ENCODE assay signal across 1 cellular context in the genomic region with DNA sequence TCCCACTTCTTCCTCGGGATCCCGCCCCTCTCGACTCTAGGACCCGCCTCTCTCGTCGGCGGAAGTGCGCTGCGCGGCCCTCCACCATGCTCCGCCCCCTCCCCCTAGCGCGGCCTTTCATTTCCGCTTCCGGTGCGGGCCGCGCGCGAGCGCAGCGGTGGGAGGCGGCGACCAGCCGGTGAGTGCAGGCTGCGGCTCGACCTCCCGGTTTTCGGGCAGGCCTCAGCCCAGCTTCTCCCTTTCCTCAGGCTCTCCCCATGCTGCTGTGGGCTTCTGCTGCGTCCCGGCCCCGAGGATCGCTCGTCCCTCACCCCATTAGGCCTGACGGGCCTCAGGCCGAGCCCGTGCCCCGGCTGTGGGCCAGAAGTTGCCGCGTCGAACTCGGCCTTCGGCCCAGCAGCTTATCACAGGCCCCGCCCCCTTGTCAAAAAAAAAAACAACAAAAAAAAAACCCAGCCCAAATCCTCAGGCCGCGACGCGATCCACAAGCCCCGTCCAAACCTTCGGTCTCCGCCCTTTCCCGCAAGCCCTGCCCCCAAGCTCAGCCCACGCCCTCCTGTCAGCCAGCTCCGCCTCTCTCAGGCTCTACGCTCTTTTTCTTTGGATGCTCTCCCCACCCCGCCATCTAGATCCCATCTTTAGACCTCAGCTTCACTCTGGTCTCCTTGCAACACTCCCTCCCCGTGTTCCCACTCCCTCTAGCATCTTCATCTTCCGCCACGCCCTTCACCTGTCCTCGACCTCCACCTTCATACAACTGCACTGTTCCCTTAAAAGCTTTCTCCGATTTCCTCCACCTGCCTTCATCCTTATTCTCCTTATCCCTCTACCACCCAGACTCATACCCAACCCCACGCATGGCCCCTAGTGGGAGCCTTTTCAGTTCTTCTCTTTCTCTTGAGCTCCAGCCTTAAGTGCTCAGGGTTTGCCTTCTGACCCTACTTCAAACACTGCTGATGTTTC.
TF ChIP-seq lines count a peak whose summit lies in the region.

A gene with protein sequence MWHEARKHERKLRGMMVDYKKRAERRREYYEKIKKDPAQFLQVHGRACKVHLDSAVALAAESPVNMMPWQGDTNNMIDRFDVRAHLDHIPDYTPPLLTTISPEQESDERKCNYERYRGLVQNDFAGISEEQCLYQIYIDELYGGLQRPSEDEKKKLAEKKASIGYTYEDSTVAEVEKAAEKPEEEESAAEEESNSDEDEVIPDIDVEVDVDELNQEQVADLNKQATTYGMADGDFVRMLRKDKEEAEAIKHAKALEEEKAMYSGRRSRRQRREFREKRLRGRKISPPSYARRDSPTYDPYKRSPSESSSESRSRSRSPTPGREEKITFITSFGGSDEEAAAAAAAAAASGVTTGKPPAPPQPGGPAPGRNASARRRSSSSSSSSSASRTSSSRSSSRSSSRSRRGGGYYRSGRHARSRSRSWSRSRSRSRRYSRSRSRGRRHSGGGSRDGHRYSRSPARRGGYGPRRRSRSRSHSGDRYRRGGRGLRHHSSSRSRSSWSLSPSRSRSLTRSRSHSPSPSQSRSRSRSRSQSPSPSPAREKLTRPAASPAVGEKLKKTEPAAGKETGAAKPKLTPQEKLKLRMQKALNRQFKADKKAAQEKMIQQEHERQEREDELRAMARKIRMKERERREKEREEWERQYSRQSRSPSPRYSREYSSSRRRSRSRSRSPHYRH (plus strand): TSS at position 115 of the 963 bp plus-strand sequence. CDS start 1,168 bp downstream, outside the sequence.

TF ChIP-seq in HepG2, 621 proteins besides CTCF, POLR2A, EP300 and RAD21 (continued from another document and continues in another):
- TF ChIP-seq, protein P1, sequence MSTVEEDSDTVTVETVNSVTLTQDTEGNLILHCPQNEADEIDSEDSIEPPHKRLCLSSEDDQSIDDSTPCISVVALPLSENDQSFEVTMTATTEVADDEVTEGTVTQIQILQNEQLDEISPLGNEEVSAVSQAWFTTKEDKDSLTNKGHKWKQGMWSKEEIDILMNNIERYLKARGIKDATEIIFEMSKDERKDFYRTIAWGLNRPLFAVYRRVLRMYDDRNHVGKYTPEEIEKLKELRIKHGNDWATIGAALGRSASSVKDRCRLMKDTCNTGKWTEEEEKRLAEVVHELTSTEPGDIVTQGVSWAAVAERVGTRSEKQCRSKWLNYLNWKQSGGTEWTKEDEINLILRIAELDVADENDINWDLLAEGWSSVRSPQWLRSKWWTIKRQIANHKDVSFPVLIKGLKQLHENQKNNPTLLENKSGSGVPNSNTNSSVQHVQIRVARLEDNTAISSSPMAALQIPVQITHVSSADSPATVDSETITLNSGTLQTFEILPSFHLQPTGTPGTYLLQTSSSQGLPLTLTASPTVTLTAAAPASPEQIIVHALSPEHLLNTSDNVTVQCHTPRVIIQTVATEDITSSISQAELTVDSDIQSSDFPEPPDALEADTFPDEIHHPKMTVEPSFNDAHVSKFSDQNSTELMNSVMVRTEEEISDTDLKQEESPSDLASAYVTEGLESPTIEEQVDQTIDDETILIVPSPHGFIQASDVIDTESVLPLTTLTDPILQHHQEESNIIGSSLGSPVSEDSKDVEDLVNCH (CRISPR knock-in tag; IDR thresholded peaks at IDR 0.05): no peak
- TF ChIP-seq, protein P2, sequence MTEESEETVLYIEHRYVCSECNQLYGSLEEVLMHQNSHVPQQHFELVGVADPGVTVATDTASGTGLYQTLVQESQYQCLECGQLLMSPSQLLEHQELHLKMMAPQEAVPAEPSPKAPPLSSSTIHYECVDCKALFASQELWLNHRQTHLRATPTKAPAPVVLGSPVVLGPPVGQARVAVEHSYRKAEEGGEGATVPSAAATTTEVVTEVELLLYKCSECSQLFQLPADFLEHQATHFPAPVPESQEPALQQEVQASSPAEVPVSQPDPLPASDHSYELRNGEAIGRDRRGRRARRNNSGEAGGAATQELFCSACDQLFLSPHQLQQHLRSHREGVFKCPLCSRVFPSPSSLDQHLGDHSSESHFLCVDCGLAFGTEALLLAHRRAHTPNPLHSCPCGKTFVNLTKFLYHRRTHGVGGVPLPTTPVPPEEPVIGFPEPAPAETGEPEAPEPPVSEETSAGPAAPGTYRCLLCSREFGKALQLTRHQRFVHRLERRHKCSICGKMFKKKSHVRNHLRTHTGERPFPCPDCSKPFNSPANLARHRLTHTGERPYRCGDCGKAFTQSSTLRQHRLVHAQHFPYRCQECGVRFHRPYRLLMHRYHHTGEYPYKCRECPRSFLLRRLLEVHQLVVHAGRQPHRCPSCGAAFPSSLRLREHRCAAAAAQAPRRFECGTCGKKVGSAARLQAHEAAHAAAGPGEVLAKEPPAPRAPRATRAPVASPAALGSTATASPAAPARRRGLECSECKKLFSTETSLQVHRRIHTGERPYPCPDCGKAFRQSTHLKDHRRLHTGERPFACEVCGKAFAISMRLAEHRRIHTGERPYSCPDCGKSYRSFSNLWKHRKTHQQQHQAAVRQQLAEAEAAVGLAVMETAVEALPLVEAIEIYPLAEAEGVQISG (CRISPR knock-in tag; IDR thresholded peaks at IDR 0.05): peak; percentile 76; the same call in 1 of the 2 replicates
- TF ChIP-seq SP4 (CRISPR knock-in tag; IDR thresholded peaks at IDR 0.05) (peak; percentile 91), NONO (IDR thresholded peaks at IDR 0.05) (no peak), NONO (CRISPR knock-in tag; conservative IDR thresholded peaks at IDR 0.05) (no peak), ZNF337 (CRISPR knock-in tag; IDR thresholded peaks at IDR 0.05; ENCODE audit: borderline replicate concordance, low read depth) (peak; percentile 40; the same call in 1 of the 2 replicates), HNF4A (CRISPR knock-in tag; IDR thresholded peaks at IDR 0.05) (no peak; the same call in 1 of the 2 replicates), ZNF253 (CRISPR knock-in tag; IDR thresholded peaks at IDR 0.05; ENCODE audit: borderline replicate concordance) (no peak), MLLT10 (CRISPR knock-in tag; IDR thresholded peaks at IDR 0.05) (no peak), ZIK1 (CRISPR knock-in tag; IDR thresholded peaks at IDR 0.05; ENCODE audit: borderline replicate concordance, low read depth) (peak; percentile 78; the same call in 1 of the 2 replicates), BRCA1 (CRISPR knock-in tag; IDR thresholded peaks at IDR 0.05) (peak; percentile 77; the same call in 1 of the 2 replicates), ZNF878 (CRISPR knock-in tag; IDR thresholded peaks at IDR 0.05) (no peak), GABPB1 (CRISPR knock-in tag; IDR thresholded peaks at IDR 0.05) (peak; percentile 99), MBD4 (IDR thresholded peaks at IDR 0.05; ENCODE audit: borderline replicate concordance, low read length) (no peak), ZBTB1 (CRISPR knock-in tag; IDR thresholded peaks at IDR 0.05; ENCODE audit: borderline replicate concordance) (no peak), NKX3-1 (CRISPR knock-in tag; IDR thresholded peaks at IDR 0.05) (no peak), ZNF777 (CRISPR knock-in tag; IDR thresholded peaks at IDR 0.05) (peak; percentile 58; the same call in 1 of the 2 replicates), NFYC (CRISPR knock-in tag; IDR thresholded peaks at IDR 0.05) (no peak), ZNF652 (CRISPR knock-in tag; IDR thresholded peaks at IDR 0.05; ENCODE audit: borderline replicate concordance, low read depth) (no peak), ZNF282 (IDR thresholded peaks at IDR 0.05; ENCODE audit: partially characterized antibody) (no peak), NFYB (CRISPR knock-in tag; IDR thresholded peaks at IDR 0.05) (no peak; the same call in 1 of the 2 replicates)
- TF ChIP-seq, protein P3, sequence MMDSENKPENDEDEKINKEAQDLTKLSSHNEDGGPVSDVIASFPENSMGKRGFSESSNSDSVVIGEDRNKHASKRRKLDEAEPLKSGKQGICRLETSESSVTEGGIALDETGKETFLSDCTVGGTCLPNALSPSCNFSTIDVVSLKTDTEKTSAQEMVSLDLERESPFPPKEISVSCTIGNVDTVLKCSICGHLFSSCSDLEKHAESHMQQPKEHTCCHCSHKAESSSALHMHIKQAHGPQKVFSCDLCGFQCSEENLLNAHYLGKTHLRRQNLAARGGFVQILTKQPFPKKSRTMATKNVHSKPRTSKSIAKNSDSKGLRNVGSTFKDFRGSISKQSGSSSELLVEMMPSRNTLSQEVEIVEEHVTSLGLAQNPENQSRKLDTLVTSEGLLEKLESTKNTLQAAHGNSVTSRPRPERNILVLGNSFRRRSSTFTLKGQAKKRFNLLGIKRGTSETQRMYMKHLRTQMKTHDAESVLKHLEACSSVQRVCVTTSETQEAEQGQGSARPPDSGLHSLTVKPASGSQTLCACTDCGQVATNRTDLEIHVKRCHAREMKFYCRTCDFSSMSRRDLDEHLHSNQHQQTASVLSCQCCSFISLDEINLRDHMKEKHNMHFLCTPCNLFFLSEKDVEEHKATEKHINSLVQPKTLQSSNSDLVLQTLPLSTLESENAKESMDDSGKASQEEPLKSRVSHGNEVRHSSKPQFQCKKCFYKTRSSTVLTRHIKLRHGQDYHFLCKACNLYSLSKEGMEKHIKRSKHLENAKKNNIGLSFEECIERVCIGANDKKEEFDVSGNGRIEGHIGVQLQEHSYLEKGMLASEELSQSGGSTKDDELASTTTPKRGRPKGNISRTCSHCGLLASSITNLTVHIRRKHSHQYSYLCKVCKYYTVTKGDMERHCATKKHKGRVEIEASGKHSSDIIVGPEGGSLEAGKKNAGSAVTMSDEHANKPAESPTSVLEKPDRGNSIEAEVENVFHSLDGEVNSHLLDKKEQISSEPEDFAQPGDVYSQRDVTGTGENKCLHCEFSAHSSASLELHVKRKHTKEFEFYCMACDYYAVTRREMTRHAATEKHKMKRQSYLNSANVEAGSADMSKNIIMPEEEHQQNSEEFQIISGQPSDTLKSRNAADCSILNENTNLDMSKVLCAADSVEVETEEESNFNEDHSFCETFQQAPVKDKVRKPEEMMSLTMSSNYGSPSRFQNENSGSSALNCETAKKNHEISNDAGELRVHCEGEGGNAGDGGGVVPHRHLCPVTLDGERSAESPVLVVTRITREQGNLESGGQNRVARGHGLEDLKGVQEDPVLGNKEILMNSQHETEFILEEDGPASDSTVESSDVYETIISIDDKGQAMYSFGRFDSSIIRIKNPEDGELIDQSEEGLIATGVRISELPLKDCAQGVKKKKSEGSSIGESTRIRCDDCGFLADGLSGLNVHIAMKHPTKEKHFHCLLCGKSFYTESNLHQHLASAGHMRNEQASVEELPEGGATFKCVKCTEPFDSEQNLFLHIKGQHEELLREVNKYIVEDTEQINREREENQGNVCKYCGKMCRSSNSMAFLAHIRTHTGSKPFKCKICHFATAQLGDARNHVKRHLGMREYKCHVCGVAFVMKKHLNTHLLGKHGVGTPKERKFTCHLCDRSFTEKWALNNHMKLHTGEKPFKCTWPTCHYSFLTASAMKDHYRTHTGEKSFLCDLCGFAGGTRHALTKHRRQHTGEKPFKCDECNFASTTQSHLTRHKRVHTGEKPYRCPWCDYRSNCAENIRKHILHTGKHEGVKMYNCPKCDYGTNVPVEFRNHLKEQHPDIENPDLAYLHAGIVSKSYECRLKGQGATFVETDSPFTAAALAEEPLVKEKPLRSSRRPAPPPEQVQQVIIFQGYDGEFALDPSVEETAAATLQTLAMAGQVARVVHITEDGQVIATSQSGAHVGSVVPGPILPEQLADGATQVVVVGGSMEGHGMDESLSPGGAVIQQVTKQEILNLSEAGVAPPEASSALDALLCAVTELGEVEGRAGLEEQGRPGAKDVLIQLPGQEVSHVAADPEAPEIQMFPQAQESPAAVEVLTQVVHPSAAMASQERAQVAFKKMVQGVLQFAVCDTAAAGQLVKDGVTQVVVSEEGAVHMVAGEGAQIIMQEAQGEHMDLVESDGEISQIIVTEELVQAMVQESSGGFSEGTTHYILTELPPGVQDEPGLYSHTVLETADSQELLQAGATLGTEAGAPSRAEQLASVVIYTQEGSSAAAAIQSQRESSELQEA (CRISPR knock-in tag; IDR thresholded peaks at IDR 0.05; ENCODE audit: not compliant biosample characterization): peak; percentile 74
- TF ChIP-seq, protein P4, sequence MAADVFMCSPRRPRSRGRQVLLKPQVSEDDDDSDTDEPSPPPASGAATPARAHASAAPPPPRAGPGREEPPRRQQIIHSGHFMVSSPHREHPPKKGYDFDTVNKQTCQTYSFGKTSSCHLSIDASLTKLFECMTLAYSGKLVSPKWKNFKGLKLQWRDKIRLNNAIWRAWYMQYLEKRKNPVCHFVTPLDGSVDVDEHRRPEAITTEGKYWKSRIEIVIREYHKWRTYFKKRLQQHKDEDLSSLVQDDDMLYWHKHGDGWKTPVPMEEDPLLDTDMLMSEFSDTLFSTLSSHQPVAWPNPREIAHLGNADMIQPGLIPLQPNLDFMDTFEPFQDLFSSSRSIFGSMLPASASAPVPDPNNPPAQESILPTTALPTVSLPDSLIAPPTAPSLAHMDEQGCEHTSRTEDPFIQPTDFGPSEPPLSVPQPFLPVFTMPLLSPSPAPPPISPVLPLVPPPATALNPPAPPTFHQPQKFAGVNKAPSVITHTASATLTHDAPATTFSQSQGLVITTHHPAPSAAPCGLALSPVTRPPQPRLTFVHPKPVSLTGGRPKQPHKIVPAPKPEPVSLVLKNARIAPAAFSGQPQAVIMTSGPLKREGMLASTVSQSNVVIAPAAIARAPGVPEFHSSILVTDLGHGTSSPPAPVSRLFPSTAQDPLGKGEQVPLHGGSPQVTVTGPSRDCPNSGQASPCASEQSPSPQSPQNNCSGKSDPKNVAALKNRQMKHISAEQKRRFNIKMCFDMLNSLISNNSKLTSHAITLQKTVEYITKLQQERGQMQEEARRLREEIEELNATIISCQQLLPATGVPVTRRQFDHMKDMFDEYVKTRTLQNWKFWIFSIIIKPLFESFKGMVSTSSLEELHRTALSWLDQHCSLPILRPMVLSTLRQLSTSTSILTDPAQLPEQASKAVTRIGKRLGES (CRISPR knock-in tag; IDR thresholded peaks at IDR 0.05; ENCODE audit: borderline replicate concordance): 0 out of 2 replicates have a peak, but pooled peaks have one; percentile 43
- TF ChIP-seq, protein P5, sequence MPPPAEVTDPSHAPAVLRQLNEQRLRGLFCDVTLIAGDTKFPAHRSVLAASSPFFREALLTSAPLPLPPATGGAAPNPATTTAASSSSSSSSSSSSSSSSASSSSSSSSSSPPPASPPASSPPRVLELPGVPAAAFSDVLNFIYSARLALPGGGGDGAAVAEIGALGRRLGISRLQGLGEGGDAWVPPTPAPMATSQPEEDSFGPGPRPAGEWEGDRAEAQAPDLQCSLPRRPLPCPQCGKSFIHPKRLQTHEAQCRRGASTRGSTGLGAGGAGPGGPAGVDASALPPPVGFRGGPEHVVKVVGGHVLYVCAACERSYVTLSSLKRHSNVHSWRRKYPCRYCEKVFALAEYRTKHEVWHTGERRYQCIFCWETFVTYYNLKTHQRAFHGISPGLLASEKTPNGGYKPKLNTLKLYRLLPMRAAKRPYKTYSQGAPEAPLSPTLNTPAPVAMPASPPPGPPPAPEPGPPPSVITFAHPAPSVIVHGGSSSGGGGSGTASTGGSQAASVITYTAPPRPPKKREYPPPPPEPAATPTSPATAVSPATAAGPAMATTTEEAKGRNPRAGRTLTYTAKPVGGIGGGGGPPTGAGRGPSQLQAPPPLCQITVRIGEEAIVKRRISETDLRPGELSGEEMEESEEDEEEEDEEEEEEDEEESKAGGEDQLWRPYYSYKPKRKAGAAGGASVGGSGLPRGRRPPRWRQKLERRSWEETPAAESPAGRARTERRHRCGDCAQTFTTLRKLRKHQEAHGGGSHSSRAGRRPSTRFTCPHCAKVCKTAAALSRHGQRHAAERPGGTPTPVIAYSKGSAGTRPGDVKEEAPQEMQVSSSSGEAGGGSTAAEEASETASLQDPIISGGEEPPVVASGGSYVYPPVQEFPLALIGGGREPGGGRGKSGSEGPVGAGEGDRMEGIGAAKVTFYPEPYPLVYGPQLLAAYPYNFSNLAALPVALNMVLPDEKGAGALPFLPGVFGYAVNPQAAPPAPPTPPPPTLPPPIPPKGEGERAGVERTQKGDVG (CRISPR knock-in tag; IDR thresholded peaks at IDR 0.05; ENCODE audit: borderline replicate concordance): no peak; the same call in 1 of the 2 replicates
- TF ChIP-seq, protein P6, sequence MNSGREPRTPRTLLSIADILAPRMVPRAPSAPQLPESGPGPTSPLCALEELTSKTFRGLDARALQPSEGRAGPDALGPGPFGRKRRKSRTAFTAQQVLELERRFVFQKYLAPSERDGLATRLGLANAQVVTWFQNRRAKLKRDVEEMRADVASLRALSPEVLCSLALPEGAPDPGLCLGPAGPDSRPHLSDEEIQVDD (CRISPR knock-in tag; IDR thresholded peaks at IDR 0.05; ENCODE audit: borderline replicate concordance): peak; percentile 86; the same call in 1 of the 2 replicates
